ENCODE assay signal across 9 cellular contexts in the genomic region with DNA sequence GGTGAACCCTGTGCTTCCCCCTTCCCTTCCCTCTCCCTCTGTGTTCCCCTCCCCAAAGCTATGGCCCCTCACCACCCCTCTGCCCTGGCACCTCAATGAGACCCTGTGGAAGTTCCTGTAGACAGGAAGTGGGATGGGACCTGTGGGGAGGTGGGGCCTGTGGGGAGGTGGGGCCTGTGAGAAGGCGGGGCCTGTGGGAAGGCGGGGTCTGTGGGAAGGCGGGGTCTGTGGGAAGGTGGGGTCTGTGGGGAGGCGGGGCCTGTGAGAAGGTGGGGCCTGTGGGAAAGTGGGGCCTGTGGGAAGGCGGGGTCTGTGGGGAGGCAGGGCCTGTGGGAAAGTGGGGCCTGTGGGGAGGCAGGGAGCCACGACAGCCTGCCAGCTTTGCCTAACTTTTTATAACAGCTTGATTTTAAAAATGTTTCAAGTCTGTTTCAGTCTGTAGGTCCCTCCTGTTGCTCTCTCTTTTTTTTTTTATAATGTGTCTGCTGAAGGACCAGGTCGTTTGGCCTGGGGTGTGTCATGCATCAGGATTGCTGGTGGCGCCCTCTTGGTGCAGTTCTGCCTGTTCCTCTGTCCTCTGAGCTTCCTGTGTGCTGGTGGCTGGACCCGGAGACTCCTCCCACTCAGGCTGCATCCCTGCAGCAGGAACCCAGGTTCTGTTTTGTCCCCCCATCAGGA.
DNase-seq lines count a peak whose midpoint lies in the region; ATAC-seq and TF ChIP-seq lines count a peak whose summit lies in the region.
"Had no signal": no experiment of that assay in that cellular context is flagged by ENCODE, and none has a peak within 500 bp of the region (broad histone marks: within the 10 kb centered on the region; RNA-seq: fewer than 3 reads in every experiment).

No MANE protein-coding gene starts in this region.

- H2AFZ ChIP-seq in OCI-LY3 (ENCODE audit: low read depth, low read length) = no peak overlapping the region

- H3K4me3 ChIP-seq in OCI-LY3 (ENCODE audit: low read length) = no peak overlapping the region

- CTCF ChIA-PET in CD4-positive, alpha-beta T cell (lab: Charles Lee) = interaction anchor here (1.2 kb wide), 1 partner anchor 11 kb away, joined by 3 read pairs; no protein-coding TSS in a partner anchor

- no peak overlapping the region for H3K4me2 ChIP-seq in OCI-LY3 (ENCODE audit: low read length)

- no peak overlapping the region for H3K27ac ChIP-seq in CD4-positive, alpha-beta T cell (ENCODE audit: low read depth, low read length)
- H3K27ac ChIP-seq in OCI-LY3 (ENCODE audit: low read length) (no peak overlapping the region), foreskin keratinocyte (no peak overlapping the region)

- H3K4me1 ChIP-seq in OCI-LY3 (ENCODE audit: low read length) = peaks cover 3% of the 10 kb centered on the region; the same call in 1 of the 2 replicates
- no peaks in the 10 kb centered on the region for H3K4me1 ChIP-seq in foreskin keratinocyte

- POLR2A ChIA-PET in CD4-positive, alpha-beta T cell (lab: Charles Lee) = no interaction called here

- no peak for DNase-seq in CD4-positive, alpha-beta T cell
- DNase-seq in GM10266 (ENCODE audit: extremely low spot score) (peak; percentile 75), foreskin keratinocyte (no peak), LoVo (ENCODE audit: low spot score) (no peak), hypothalamus (lab: John Stamatoyannopoulos, UW) (no peak)
- DNase-seq in effector CD4-positive, alpha-beta T cell = no peak
- DNase-seq: NCI-H774 had no signal

- TF ChIP-seq CTCF in CD4-positive, alpha-beta T cell (IDR thresholded peaks at IDR 0.05) = no peak
- TF ChIP-seq CTCF in GM10266 (IDR thresholded peaks at IDR 0.05; ENCODE audit: control insufficient read depth, insufficient read depth, low read depth, missing control alignments) (no peak), OCI-LY3 (IDR thresholded peaks at IDR 0.05; ENCODE audit: low read depth, low read length) (peak; percentile 10; the same call in 1 of the 2 replicates), foreskin keratinocyte (conservative IDR thresholded peaks at IDR 0.05) (peak; percentile 14)

- intact Hi-C loops in CD4-positive, alpha-beta T cell (cut with DNase I, micrococcal nuclease) = no loop called here

- H3K9me3 ChIP-seq in CD4-positive, alpha-beta T cell (ENCODE audit: control insufficient read depth, low read length) = no peaks in the 10 kb centered on the region
- H3K9me3 ChIP-seq in OCI-LY3 (ENCODE audit: insufficient read depth, low read length) = no peaks in the 10 kb centered on the region

- no peak overlapping the region for H3K4me3 Mint-ChIP-seq in CD4-positive, alpha-beta T cell

- peaks cover 12% of the 10 kb centered on the region for H3K27me3 ChIP-seq in CD4-positive, alpha-beta T cell (ENCODE audit: control insufficient read depth, insufficient read depth, low read length)
- peaks cover 16% of the 10 kb centered on the region for H3K27me3 ChIP-seq in OCI-LY3 (ENCODE audit: low read depth, low read length)
- peaks cover 33% of the 10 kb centered on the region for H3K27me3 ChIP-seq in foreskin keratinocyte

- H3K4me1 Mint-ChIP-seq in CD4-positive, alpha-beta T cell (ENCODE audit: low read depth) = no peaks in the 10 kb centered on the region

- H4K20me1 ChIP-seq in OCI-LY3 (ENCODE audit: insufficient read depth, low read length) = no peaks in the 10 kb centered on the region

- no peaks in the 10 kb centered on the region for H3K36me3 Mint-ChIP-seq in CD4-positive, alpha-beta T cell (ENCODE audit: low read depth)

- no peak overlapping the region for H3K9ac ChIP-seq in OCI-LY3 (ENCODE audit: low read length)

- peaks cover 39% of the 10 kb centered on the region for H3K27me3 Mint-ChIP-seq in CD4-positive, alpha-beta T cell

- no peaks in the 10 kb centered on the region for H3K79me2 ChIP-seq in OCI-LY3 (ENCODE audit: low read length)

- no peak overlapping the region for H3K27ac Mint-ChIP-seq in CD4-positive, alpha-beta T cell

- peak; percentile 55 for ATAC-seq in CD4-positive, alpha-beta T cell (ENCODE audit: poor library complexity)
- ATAC-seq in foreskin keratinocyte (peak; percentile 59), HG03025 (IDR thresholded peaks at IDR 0.05; ENCODE audit: low FRiP score, unreplicated experiment) (no peak)

- no peaks in the 10 kb centered on the region for H3K36me3 ChIP-seq in OCI-LY3 (replicated peaks; ENCODE audit: low read depth, low read length)

- peaks cover 2% of the 10 kb centered on the region for H3K9me3 Mint-ChIP-seq in CD4-positive, alpha-beta T cell

Comparison
In these comparisons a context has a peak if more than half of its experiments do, and no peak if none do; other contexts are left out.
1. CTCF ChIP-seq: peak in OCI-LY3 (single experiment) and foreskin keratinocyte (single experiment); none in CD4-positive, alpha-beta T cell (single experiment) and GM10266 (single experiment).